Comparison of ENCODE assay signal across 31 cellular contexts in genomic region chr2:107324166-107324565, GRCh38.
"Had no signal": no experiment of that assay in that cellular context is flagged by ENCODE, and none has a peak within 500 bp of the region (broad histone marks: within the 10 kb centered on the region; RNA-seq: fewer than 3 reads in every experiment).

No MANE protein-coding gene starts in this region.

- H3K4me1 Mint-ChIP-seq: activated CD4-positive, alpha-beta T cell treated with anti-CD3 and anti-CD28 coated beads for 36 hours; activated CD4-positive, alpha-beta T cell treated with anti-CD3 and anti-CD28 coated beads, Interleukin-2, amount 10 ng/mL, durations not matched to agents 24 days and 14 days; activated CD8-positive, alpha-beta memory T cell treated with anti-CD3 and anti-CD28 coated beads, Interleukin-2, amount 10 ng/mL, durations not matched to agents 7 days and 5 days; activated naive CD4-positive, alpha-beta T cell treated with anti-CD3 and anti-CD28 coated beads, Interleukin-2, amount 50 U/mL, for 24 hours; activated naive CD8-positive, alpha-beta T cell treated with anti-CD3 and anti-CD28 coated beads for 36 hours; activated naive CD8-positive, alpha-beta T cell treated with anti-CD3 and anti-CD28 coated beads, Interleukin-2, amount 50 U/mL, for 24 hours had no signal

- H3K4me3 Mint-ChIP-seq: activated CD4-positive, alpha-beta memory T cell treated with anti-CD3 and anti-CD28 coated beads for 36 hours; activated CD4-positive, alpha-beta T cell treated with anti-CD3 and anti-CD28 coated beads for 36 hours; activated CD4-positive, alpha-beta T cell treated with anti-CD3 and anti-CD28 coated beads, Interleukin-2, amount 10 ng/mL, durations not matched to agents 24 days and 14 days; activated CD8-positive, alpha-beta memory T cell treated with anti-CD3 and anti-CD28 coated beads, Interleukin-2, amount 10 ng/mL, durations not matched to agents 7 days and 5 days; activated CD8-positive, alpha-beta T cell treated with anti-CD3 and anti-CD28 coated beads, Interleukin-2, amount 10 ng/mL, durations not matched to agents 7 days and 5 days; activated naive CD4-positive, alpha-beta T cell treated with anti-CD3 and anti-CD28 coated beads for 36 hours; activated naive CD4-positive, alpha-beta T cell treated with anti-CD3 and anti-CD28 coated beads, Interleukin-2, amount 50 U/mL, for 24 hours; activated naive CD8-positive, alpha-beta T cell treated with anti-CD3 and anti-CD28 coated beads for 36 hours; activated naive CD8-positive, alpha-beta T cell treated with anti-CD3 and anti-CD28 coated beads, Interleukin-2, amount 50 U/mL, for 24 hours; activated T-helper 1 cell treated with anti-CD3 and anti-CD28 coated beads, Interleukin-12 subunit alpha, Interleukin-12 subunit beta, Interleukin-2, Interleukin-4 antibody, amounts not matched to agents 30 ng/mL and 10 ng/mL and 1 ng/mL, durations not matched to agents 14 hours and 24 hours and 36 hours; effector memory CD8-positive, alpha-beta T cell had no signal

- H3K36me3 Mint-ChIP-seq: activated CD4-positive, alpha-beta memory T cell treated with anti-CD3 and anti-CD28 coated beads for 36 hours; activated CD8-positive, alpha-beta memory T cell treated with anti-CD3 and anti-CD28 coated beads, Interleukin-2, amount 10 ng/mL, durations not matched to agents 7 days and 5 days; activated naive CD8-positive, alpha-beta T cell treated with anti-CD3 and anti-CD28 coated beads for 36 hours had no signal

- ATAC-seq: activated CD4-positive, alpha-beta T cell treated with anti-CD3 and anti-CD28 coated beads for 36 hours; activated CD8-positive, alpha-beta memory T cell treated with anti-CD3 and anti-CD28 coated beads, Interleukin-2, amount 10 ng/mL, durations not matched to agents 7 days and 5 days; activated CD8-positive, alpha-beta T cell treated with anti-CD3 and anti-CD28 coated beads, Interleukin-2, amount 10 ng/mL, durations not matched to agents 7 days and 5 days; activated naive CD8-positive, alpha-beta T cell treated with anti-CD3 and anti-CD28 coated beads, Interleukin-2, amount 50 U/mL, for 24 hours; effector memory CD8-positive, alpha-beta T cell; foreskin keratinocyte; gastrocnemius medialis; heart right ventricle had no signal

- H3K4me1 ChIP-seq: adrenal gland, foreskin keratinocyte, gastrocnemius medialis had no signal

- H3K4me3 ChIP-seq: adrenal gland, esophagus muscularis mucosa, gastrocnemius medialis, heart right ventricle had no signal

- H3K27ac ChIP-seq: adrenal gland, brain microvascular endothelial cell, esophagus muscularis mucosa, foreskin keratinocyte, gastrocnemius medialis had no signal

- DNase-seq: activated CD4-positive, alpha-beta memory T cell treated with anti-CD3 and anti-CD28 coated beads for 36 hours; activated CD4-positive, alpha-beta T cell treated with anti-CD3 and anti-CD28 coated beads for 36 hours; activated CD4-positive, alpha-beta T cell treated with anti-CD3 and anti-CD28 coated beads, Interleukin-2, amount 10 ng/mL, durations not matched to agents 24 days and 14 days; activated CD4-positive, CD25-positive, alpha-beta regulatory T cell; activated CD4-positive, CD25-positive, alpha-beta regulatory T cell treated with anti-CD3 and anti-CD28 coated beads, Interleukin-2, amount 50 U/mL, for 72 hours; activated CD8-positive, alpha-beta memory T cell treated with anti-CD3 and anti-CD28 coated beads, Interleukin-2, amount 10 ng/mL, durations not matched to agents 7 days and 5 days; activated CD8-positive, alpha-beta memory T cell treated with anti-CD3 and anti-CD28 coated beads, Interleukin-2, amount 50 U/mL, for 4 hours; activated CD8-positive, alpha-beta T cell treated with anti-CD3 and anti-CD28 coated beads, Interleukin-2, amount 10 ng/mL, durations not matched to agents 7 days and 5 days; activated effector memory CD4-positive, alpha-beta T cell treated with anti-CD3 and anti-CD28 coated beads, Interleukin-2, amount 50 U/mL, for 16 hours; activated naive CD4-positive, alpha-beta T cell treated with anti-CD3 and anti-CD28 coated beads for 36 hours; activated naive CD8-positive, alpha-beta T cell treated with anti-CD3 and anti-CD28 coated beads for 36 hours; activated naive CD8-positive, alpha-beta T cell treated with anti-CD3 and anti-CD28 coated beads, Interleukin-2, amount 50 U/mL, for 24 hours; activated T-cell treated with anti-CD3 and anti-CD28 coated beads, Interleukin-2, amount 50 U/mL, for 1 hour; activated T-cell treated with anti-CD3 and anti-CD28 coated beads, Interleukin-2, amount 50 U/mL, for 48 hours; adrenal gland; brain microvascular endothelial cell; caudate nucleus; cortex of kidney; dermis blood vessel endothelial cell; effector CD4-positive, alpha-beta T cell; effector memory CD8-positive, alpha-beta T cell; erythroblast; foreskin keratinocyte; gastrocnemius medialis; glutamatergic neuron; heart right ventricle; T-helper 2 cell had no signal

- H3K27ac Mint-ChIP-seq: activated CD4-positive, alpha-beta memory T cell treated with anti-CD3 and anti-CD28 coated beads for 36 hours; activated CD4-positive, alpha-beta T cell treated with anti-CD3 and anti-CD28 coated beads for 36 hours; activated CD4-positive, alpha-beta T cell treated with anti-CD3 and anti-CD28 coated beads, Interleukin-2, amount 10 ng/mL, durations not matched to agents 24 days and 14 days; activated CD8-positive, alpha-beta memory T cell treated with anti-CD3 and anti-CD28 coated beads, Interleukin-2, amount 10 ng/mL, durations not matched to agents 7 days and 5 days; activated CD8-positive, alpha-beta T cell treated with anti-CD3 and anti-CD28 coated beads, Interleukin-2, amount 10 ng/mL, durations not matched to agents 7 days and 5 days; activated naive CD4-positive, alpha-beta T cell treated with anti-CD3 and anti-CD28 coated beads for 36 hours; activated naive CD4-positive, alpha-beta T cell treated with anti-CD3 and anti-CD28 coated beads, Interleukin-2, amount 50 U/mL, for 24 hours; activated naive CD8-positive, alpha-beta T cell treated with anti-CD3 and anti-CD28 coated beads for 36 hours; activated naive CD8-positive, alpha-beta T cell treated with anti-CD3 and anti-CD28 coated beads, Interleukin-2, amount 50 U/mL, for 24 hours; activated T-helper 1 cell treated with anti-CD3 and anti-CD28 coated beads, Interleukin-12 subunit alpha, Interleukin-12 subunit beta, Interleukin-2, Interleukin-4 antibody, amounts not matched to agents 30 ng/mL and 10 ng/mL and 1 ng/mL, durations not matched to agents 14 hours and 24 hours and 36 hours; activated T-helper 2 cell treated with anti-CD3 and anti-CD28 coated beads, Interferon-gamma antibody, Interleukin-2, Interleukin-4, amounts not matched to agents 10 μg/mL and 5 μg/mL and 100 μg/mL, durations not matched to agents 14 hours and 24 hours and 36 hours; effector memory CD8-positive, alpha-beta T cell had no signal

- H3K36me3 ChIP-seq: adrenal gland, brain microvascular endothelial cell, esophagus muscularis mucosa, gastrocnemius medialis, heart right ventricle had no signal

- H3K27me3 ChIP-seq: adrenal gland, brain microvascular endothelial cell, esophagus muscularis mucosa, foreskin keratinocyte, gastrocnemius medialis, heart right ventricle had no signal

- H3K9me3 ChIP-seq: gastrocnemius medialis had no signal

- H3K27me3 Mint-ChIP-seq: activated CD4-positive, alpha-beta memory T cell treated with anti-CD3 and anti-CD28 coated beads for 36 hours; activated CD4-positive, alpha-beta T cell treated with anti-CD3 and anti-CD28 coated beads for 36 hours; activated CD4-positive, alpha-beta T cell treated with anti-CD3 and anti-CD28 coated beads, Interleukin-2, amount 10 ng/mL, durations not matched to agents 24 days and 14 days; activated CD8-positive, alpha-beta memory T cell treated with anti-CD3 and anti-CD28 coated beads, Interleukin-2, amount 10 ng/mL, durations not matched to agents 7 days and 5 days; activated naive CD4-positive, alpha-beta T cell treated with anti-CD3 and anti-CD28 coated beads, Interleukin-2, amount 50 U/mL, for 24 hours; activated naive CD8-positive, alpha-beta T cell treated with anti-CD3 and anti-CD28 coated beads for 36 hours; activated naive CD8-positive, alpha-beta T cell treated with anti-CD3 and anti-CD28 coated beads, Interleukin-2, amount 50 U/mL, for 24 hours; effector memory CD8-positive, alpha-beta T cell had no signal
